ENCODE assay signal across 1 cellular context in genomic region chr7:140696679-140697446, GRCh38.
TF ChIP-seq lines count a peak whose summit lies in the region.

TSS of gene NDUFB2 (plus strand) at chr7:140696708. CDS start at chr7:140696745, 37 bp downstream.

TF ChIP-seq in HEK293, 187 proteins besides CTCF, POLR2A, EP300 and RAD21 (continued from another document and continues in another):
- peak; percentile 63; the same call in 1 of the 2 replicates for TF ChIP-seq PRDM4 (tag by site-specific recombination; IDR thresholded peaks at IDR 0.05)
- TF ChIP-seq ZNF473 (tag by site-specific recombination; IDR thresholded peaks at IDR 0.05): no peak
- peak; percentile 96 for TF ChIP-seq GLIS2 (tag by site-specific recombination; IDR thresholded peaks at IDR 0.05)
- TF ChIP-seq ZNF530 (tag by site-specific recombination; IDR thresholded peaks at IDR 0.05; ENCODE audit: low read depth): no peak
- peak; percentile 50; the same call in 1 of the 2 replicates for TF ChIP-seq ZNF18 (tag by site-specific recombination; IDR thresholded peaks at IDR 0.05)
- TF ChIP-seq HOXD13 (CRISPR knock-in tag; IDR thresholded peaks at IDR 0.05; ENCODE audit: borderline replicate concordance): no peak
- 0 out of 2 replicates have a peak, but pooled peaks have one; percentile 15 for TF ChIP-seq OSR2 (tag by site-specific recombination; IDR thresholded peaks at IDR 0.05)
- TF ChIP-seq ZBTB49 (tag by site-specific recombination; IDR thresholded peaks at IDR 0.05; ENCODE audit: low read depth): no peak
- peak; percentile 69 for TF ChIP-seq ZNF843 (tag by site-specific recombination; IDR thresholded peaks at IDR 0.05)
- no peak for TF ChIP-seq SALL2 (tag by site-specific recombination; IDR thresholded peaks at IDR 0.05; ENCODE audit: borderline replicate concordance)
- TF ChIP-seq ZNF146 (tag by site-specific recombination; IDR thresholded peaks at IDR 0.05): peak; percentile 18; the same call in 1 of the 2 replicates
- no peak for TF ChIP-seq ZNF19 (tag by site-specific recombination; IDR thresholded peaks at IDR 0.05; ENCODE audit: low read depth)
- no peak for TF ChIP-seq ZNF132 (tag by site-specific recombination; IDR thresholded peaks at IDR 0.05; ENCODE audit: borderline replicate concordance)
- TF ChIP-seq ZNF658 (tag by site-specific recombination; IDR thresholded peaks at IDR 0.05): no peak
- peak; percentile 97 for TF ChIP-seq PATZ1 (tag by site-specific recombination; IDR thresholded peaks at IDR 0.05)
- no peak for TF ChIP-seq ZNF488 (tag by site-specific recombination; IDR thresholded peaks at IDR 0.05)
- no peak for TF ChIP-seq RBAK (tag by site-specific recombination; IDR thresholded peaks at IDR 0.05)
- no peak for TF ChIP-seq ZNF670 (tag by site-specific recombination; IDR thresholded peaks at IDR 0.05; ENCODE audit: low read depth)
- TF ChIP-seq SETDB1 (IDR thresholded peaks at IDR 0.05; ENCODE audit: insufficient read length, low read length): no peak
- TF ChIP-seq KLF8 (tag by site-specific recombination; IDR thresholded peaks at IDR 0.05): peak; percentile 97
- no peak; the same call in 1 of the 2 replicates for TF ChIP-seq REPIN1 (tag by site-specific recombination; IDR thresholded peaks at IDR 0.05; ENCODE audit: low read depth)
- no peak for TF ChIP-seq ZBTB1 (tag by site-specific recombination; IDR thresholded peaks at IDR 0.05)
- 0 out of 2 replicates have a peak, but pooled peaks have one; percentile 24 for TF ChIP-seq ZSCAN18 (tag by site-specific recombination; IDR thresholded peaks at IDR 0.05)
- TF ChIP-seq ZNF629 (tag by site-specific recombination; IDR thresholded peaks at IDR 0.05): peak; percentile 99
- TF ChIP-seq ZNF121 (tag by site-specific recombination; IDR thresholded peaks at IDR 0.05): peak; percentile 63
- no peak for TF ChIP-seq ZNF701 (tag by site-specific recombination; IDR thresholded peaks at IDR 0.05)
- TF ChIP-seq ZNF654 (tag by site-specific recombination; IDR thresholded peaks at IDR 0.05; ENCODE audit: low read depth): no peak
- peak; percentile 34; the same call in 1 of the 2 replicates for TF ChIP-seq ZNF239 (tag by site-specific recombination; IDR thresholded peaks at IDR 0.05)
- TF ChIP-seq ZNF768 (tag by site-specific recombination; IDR thresholded peaks at IDR 0.05): no peak
- TF ChIP-seq ZNF280C (tag by site-specific recombination; IDR thresholded peaks at IDR 0.05): no peak
- TF ChIP-seq ZNF362 (tag by site-specific recombination; IDR thresholded peaks at IDR 0.05): no peak
- peak; percentile 79 for TF ChIP-seq ZNF398 (tag by site-specific recombination; IDR thresholded peaks at IDR 0.05)
- no peak; the same call in 1 of the 2 replicates for TF ChIP-seq ZNF133 (tag by site-specific recombination; IDR thresholded peaks at IDR 0.05)
- no peak for TF ChIP-seq ZNF513 (tag by site-specific recombination; IDR thresholded peaks at IDR 0.05)
- no peak for TF ChIP-seq ZNF510 (tag by site-specific recombination; IDR thresholded peaks at IDR 0.05; ENCODE audit: insufficient replicate concordance)
- TF ChIP-seq ZNF266 (tag by site-specific recombination; IDR thresholded peaks at IDR 0.05; ENCODE audit: low read depth): no peak
- no peak for TF ChIP-seq ZNF548 (tag by site-specific recombination; IDR thresholded peaks at IDR 0.05)
- TF ChIP-seq ZNF416 (tag by site-specific recombination; IDR thresholded peaks at IDR 0.05): no peak
- TF ChIP-seq ZNF596 (tag by site-specific recombination; IDR thresholded peaks at IDR 0.05): peak; percentile 62
- TF ChIP-seq ZNF677 (tag by site-specific recombination; IDR thresholded peaks at IDR 0.05): no peak
- peak; percentile 62; the same call in 1 of the 2 replicates for TF ChIP-seq ZSCAN30 (tag by site-specific recombination; IDR thresholded peaks at IDR 0.05)
- no peak for TF ChIP-seq ZNF549 (tag by site-specific recombination; IDR thresholded peaks at IDR 0.05)
- TF ChIP-seq ZEB2 (tag by site-specific recombination; IDR thresholded peaks at IDR 0.05): peak; percentile 96
- peak; percentile 60; the same call in 1 of the 2 replicates for TF ChIP-seq ZSCAN4 (tag by site-specific recombination; IDR thresholded peaks at IDR 0.05)
